ENCODE assay signal across 8 cellular contexts in the genomic region with DNA sequence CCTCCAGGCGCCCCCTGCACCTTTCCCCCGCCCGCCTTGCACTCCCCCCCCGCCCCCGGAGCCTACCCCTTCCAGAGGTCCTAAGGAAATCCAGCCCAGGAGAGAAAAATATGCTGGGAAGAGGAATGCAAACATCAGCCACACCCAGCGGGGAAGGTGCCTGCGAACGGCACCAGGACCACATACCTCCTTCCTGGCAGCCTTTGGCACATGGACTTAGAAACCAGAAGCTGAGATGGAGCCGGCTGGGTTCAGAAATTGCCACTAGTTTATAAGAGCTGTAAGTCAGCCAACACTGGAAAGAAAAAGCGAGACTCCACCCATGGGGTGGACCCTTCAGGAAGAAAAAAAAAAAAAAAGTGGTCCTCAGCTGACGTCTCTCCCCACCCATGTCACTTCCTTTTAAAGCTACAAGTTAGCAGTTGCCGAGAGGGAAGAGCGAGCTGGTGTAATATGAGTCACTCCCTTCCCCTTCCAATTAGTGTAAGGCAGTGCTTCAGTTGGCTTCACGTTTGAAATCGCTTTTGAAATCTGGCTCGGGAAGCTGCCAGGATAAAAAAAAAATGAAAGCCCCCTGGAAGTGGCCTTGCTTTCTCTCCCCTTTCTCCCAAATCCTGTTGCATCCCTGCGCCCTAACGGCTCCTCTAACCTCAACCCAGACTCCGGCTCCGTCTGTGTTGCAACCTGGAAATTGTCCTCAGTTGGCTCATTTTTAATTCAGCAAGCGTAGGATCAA. TPM values are rescaled to one million over a fixed set of nuclear protein-coding genes. Genes with fewer than 3 reads are reported as not detected.
DNase-seq lines count a peak whose midpoint lies in the region; ATAC-seq and TF ChIP-seq lines count a peak whose summit lies in the region.

A gene with protein sequence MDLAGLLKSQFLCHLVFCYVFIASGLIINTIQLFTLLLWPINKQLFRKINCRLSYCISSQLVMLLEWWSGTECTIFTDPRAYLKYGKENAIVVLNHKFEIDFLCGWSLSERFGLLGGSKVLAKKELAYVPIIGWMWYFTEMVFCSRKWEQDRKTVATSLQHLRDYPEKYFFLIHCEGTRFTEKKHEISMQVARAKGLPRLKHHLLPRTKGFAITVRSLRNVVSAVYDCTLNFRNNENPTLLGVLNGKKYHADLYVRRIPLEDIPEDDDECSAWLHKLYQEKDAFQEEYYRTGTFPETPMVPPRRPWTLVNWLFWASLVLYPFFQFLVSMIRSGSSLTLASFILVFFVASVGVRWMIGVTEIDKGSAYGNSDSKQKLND (minus strand): TSS at position 310 of the 736 bp plus-strand sequence. CDS start 41,848 bp downstream, outside the sequence.

- intact Hi-C loops in T-helper 1 cell treated with Interleukin-12 subunit alpha and Interleukin-12 subunit beta and Interleukin-4 antibody, amounts not matched to agents 30 ng/mL and 1 ng/mL, for 36 hours (cut with micrococcal nuclease), result loop anchor here (1.0 to 10.0 kb wide), 13 partner anchors 35 to 1579 kb away; a partner anchor contains a TSS
- intact Hi-C loops in right cardiac atrium (cut with DNase I), result no loop called here
- intact Hi-C loops in aorta (cut with DNase I), result loop anchor here in 1 of 2 donors (10.0 kb wide), 1 partner anchor 339 kb away; no protein-coding TSS in a partner anchor

- H3K4me1 ChIP-seq in right cardiac atrium (ENCODE audit: control insufficient read depth, insufficient read depth, low read length), result no peaks in the 10 kb centered on the region
- H3K4me1 ChIP-seq in aorta (ENCODE audit: control insufficient read depth in 1 of 2, insufficient read depth in 2 of 2, low read length in 2 of 2), result no peaks in the 10 kb centered on the region

- TF ChIP-seq POLR2A in GM15510 (IDR thresholded peaks at IDR 0.05; ENCODE audit: borderline replicate concordance, extremely low read depth, insufficient read length), result peak; percentile 55

- H3K36me3 ChIP-seq in aorta (ENCODE audit: control insufficient read depth in 1 of 2, insufficient read depth in 2 of 2, low read length in 1 of 2), result no peaks in the 10 kb centered on the region

- no peaks in the 10 kb centered on the region for H3K9me3 ChIP-seq in right cardiac atrium (ENCODE audit: control insufficient read depth, low read length)
- H3K9me3 ChIP-seq in aorta (ENCODE audit: control insufficient read depth, low read length), result no peaks in the 10 kb centered on the region

- no peaks in the 10 kb centered on the region for H3K27me3 ChIP-seq in right cardiac atrium (ENCODE audit: control insufficient read depth, insufficient read depth)
- no peaks in the 10 kb centered on the region for H3K27me3 ChIP-seq in aorta (ENCODE audit: control insufficient read depth in 1 of 2, insufficient read depth in 2 of 2, low read length in 1 of 2)

- peak within 1 kb of the TSS; percentile 30 for H3K27ac ChIP-seq in right cardiac atrium (ENCODE audit: low read length)
- H3K27ac ChIP-seq in aorta (ENCODE audit: low read depth in 1 of 2, low read length in 2 of 2), result peak within 1 kb of the TSS in 1 of 2 donors; percentile 51

- WGBS in right cardiac atrium, result under 1% methylated on average over 21 of the region's 21 CpGs
- WGBS in aorta, 2 donors, result 1% methylated on average over 21 of the region's 21 CpGs

- peak; percentile 90 for DNase-seq in NCI-H1436 treated with DMSO at 0.1 percent for 48 hours (lab: John Stamatoyannopoulos, UW)
- peak in 50 of 58 donors; percentile 30 to 89 (median 62) for DNase-seq in anterior cingulate cortex (lab: John Stamatoyannopoulos, UW)
- DNase-seq in right cardiac atrium, result peak; percentile 53 to 72 (median 66)
- DNase-seq in pulmonary artery endothelial cell (ENCODE audit: low read depth, low spot score), result peak; percentile 92
- DNase-seq in aorta, result peak; percentile 68 to 75

- peak; percentile 99 for ATAC-seq in HG02798 (IDR thresholded peaks at IDR 0.05; ENCODE audit: poor library complexity, unreplicated experiment)
- peak; percentile 99 to 100 for ATAC-seq in right cardiac atrium
- peak; percentile 97 for ATAC-seq in aorta (ENCODE audit: low FRiP score)

- H3K4me3 ChIP-seq in right cardiac atrium (ENCODE audit: low read length), result peak within 1 kb of the TSS; percentile 93
- peak within 1 kb of the TSS; percentile 82 to 99 for H3K4me3 ChIP-seq in aorta (ENCODE audit: low read length in 2 of 2)

RNA-seq across cellular contexts. Expression of the gene that starts here (rescaled TPM):
- 20.7 and 21.2 TPM in 2 replicates for total RNA-seq in T-helper 1 cell treated with Interleukin-12 subunit alpha and Interleukin-12 subunit beta and Interleukin-4 antibody, amounts not matched to agents 30 ng/mL and 1 ng/mL, for 36 hours
- 1 to 10 TPM; 2.8 to 5.1 (median 3.3) TPM for total RNA-seq in right cardiac atrium
- 1.5 TPM for polyA plus RNA-seq in right cardiac atrium
- 6.1 and 11.5 TPM in 2 replicates for total RNA-seq in pulmonary artery endothelial cell
- 10 to 100 TPM; 17.7 to 17.9 TPM for total RNA-seq in aorta
- polyA plus RNA-seq in aorta, result 1 to 10 TPM; 1.0 to 4.2 TPM
